In the genomic region with DNA sequence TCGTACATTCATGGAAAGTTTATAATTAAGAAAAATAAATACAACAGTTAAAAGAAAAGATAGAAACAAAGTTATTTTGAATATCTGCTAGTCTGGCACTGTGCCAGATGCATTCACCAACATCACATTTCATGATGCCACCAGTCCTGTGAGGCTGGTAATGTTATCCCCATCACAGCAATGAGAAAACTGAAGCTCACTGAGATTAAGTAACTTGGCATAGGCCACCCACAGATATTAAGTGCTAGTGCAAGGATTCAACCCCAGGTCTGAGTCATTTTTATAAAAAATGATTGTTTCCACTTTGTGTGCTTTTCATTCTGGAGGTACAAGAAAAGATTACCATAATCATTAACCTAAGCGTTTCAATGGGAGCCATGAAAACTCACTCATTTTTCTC, we compare ENCODE assay signal across 18 cellular contexts.
A peak's percentile ranks its signal among the peaks of the same experiment; 100 is the strongest.
DNase-seq lines count a peak whose midpoint lies in the region; ATAC-seq and TF ChIP-seq lines count a peak whose summit lies in the region.
"Had no signal": no experiment of that assay in that cellular context is flagged by ENCODE, and none has a peak within 500 bp of the region (broad histone marks: within the 10 kb centered on the region; RNA-seq: fewer than 3 reads in every experiment).

No MANE protein-coding gene starts in this region.

- TF ChIP-seq CTCF in astrocyte of the spinal cord (IDR thresholded peaks at IDR 0.05; ENCODE audit: low read depth, low read length) (no peak), foreskin fibroblast (IDR thresholded peaks at IDR 0.05; ENCODE audit: low read depth, low read length) (no peak), upper lobe of right lung (IDR thresholded peaks at IDR 0.05) (no peak)

- H3K4me3 ChIP-seq in ACC112 (ENCODE audit: low read depth, low read length) (no peak overlapping the region), astrocyte of the spinal cord (ENCODE audit: low read depth, low read length) (no peak overlapping the region), foreskin fibroblast (ENCODE audit: low read depth in 1 of 2, low read length in 2 of 2) (no peak overlapping the region), upper lobe of right lung (no peak overlapping the region)
- H3K4me3 ChIP-seq: uterus had no signal

- peak; percentile 73 for DNase-seq in HS-27A (ENCODE audit: low read depth)
- DNase-seq in astrocyte of the spinal cord (ENCODE audit: low read depth, low spot score): peak; percentile 47
- peak; percentile 40 to 63 for DNase-seq in foreskin fibroblast
- DNase-seq in NCI-H526 treated with DMSO at 0.1 percent for 48 hours (lab: John Stamatoyannopoulos, UW): no peak
- no peak for DNase-seq in activated CD4-positive, CD25-positive, alpha-beta regulatory T cell treated with anti-CD3 and anti-CD28 coated beads, Interleukin-2, amount 50 U/mL, for 72 hours
- no peak for DNase-seq in upper lobe of right lung
- DNase-seq: activated CD4-positive, alpha-beta T cell treated with anti-CD3 and anti-CD28 coated beads, Interleukin-2, amount 50 U/mL, for 4 hours; activated naive CD8-positive, alpha-beta T cell treated with anti-CD3 and anti-CD28 coated beads, Interleukin-2, amount 10 ng/mL, durations not matched to agents 7 days and 5 days; activated T-cell treated with anti-CD3 and anti-CD28 coated beads, Interleukin-2, amount 50 U/mL, for 72 hours; kidney; midbrain; NCI-H1930; NCI-H69; right cardiac atrium; SW 1271; uterus had no signal

- in situ Hi-C loops in astrocyte of the spinal cord (cut with HindIII; ENCODE audit: low sequenced_read_pairs): no loop called here

- H3K27me3 ChIP-seq in ACC112 (ENCODE audit: insufficient read depth, low read length): no peaks in the 10 kb centered on the region
- H3K27me3 ChIP-seq in upper lobe of right lung: no peaks in the 10 kb centered on the region
- H3K27me3 ChIP-seq: uterus had no signal

- H3K27ac ChIP-seq in ACC112 (ENCODE audit: low read depth, low read length) (peak overlapping the region; percentile 15; the same call in 1 of the 2 replicates), upper lobe of right lung (no peak overlapping the region)
- H3K27ac ChIP-seq: uterus had no signal

- intact Hi-C loops in upper lobe of right lung (cut with DNase I): no loop called here

- no peaks in the 10 kb centered on the region for H3K9me3 ChIP-seq in upper lobe of right lung
- H3K9me3 ChIP-seq: uterus had no signal

- H3K36me3 ChIP-seq in ACC112 (ENCODE audit: insufficient read depth, low read length): no peaks in the 10 kb centered on the region
- no peaks in the 10 kb centered on the region for H3K36me3 ChIP-seq in upper lobe of right lung
- H3K36me3 ChIP-seq: uterus had no signal

- no peak overlapping the region for H2AFZ ChIP-seq in ACC112 (ENCODE audit: low read length, unreplicated experiment)

- peaks cover 29% of the 10 kb centered on the region for H3K4me1 ChIP-seq in ACC112 (ENCODE audit: control insufficient read depth, insufficient read depth, low read length, unreplicated experiment)
- H3K4me1 ChIP-seq in upper lobe of right lung: no peaks in the 10 kb centered on the region
- H3K4me1 ChIP-seq: uterus had no signal

- ATAC-seq in HG03460 (IDR thresholded peaks at IDR 0.05; ENCODE audit: unreplicated experiment): no peak
- no peak for ATAC-seq in upper lobe of right lung
- ATAC-seq: activated T-cell treated with anti-CD3 and anti-CD28 coated beads, Interleukin-2, amount 50 U/mL, for 72 hours; right cardiac atrium had no signal

- no peaks in the 10 kb centered on the region for H3K79me2 ChIP-seq in ACC112 (ENCODE audit: control insufficient read depth, insufficient read depth, low read length, unreplicated experiment)

Comparison
In these comparisons a context has a peak if more than half of its experiments do, and no peak if none do; other contexts are left out.
1. DNase-seq: peak in HS-27A (single experiment), astrocyte of the spinal cord (single experiment) and foreskin fibroblast (2 of 2); none in NCI-H526 treated with DMSO at 0.1 percent for 48 hours (single experiment), activated CD4-positive, CD25-positive, alpha-beta regulatory T cell treated with anti-CD3 and anti-CD28 coated beads, Interleukin-2, amount 50 U/mL, for 72 hours (single experiment) and upper lobe of right lung (single experiment).